12 cellular contexts compared by ENCODE assay signal in genomic region chr20:51428451-51429143, GRCh38.
DNase-seq lines count a peak whose midpoint lies in the region; TF ChIP-seq lines count a peak whose summit lies in the region.
"Had no signal": no experiment of that assay in that cellular context is flagged by ENCODE, and none has a peak within 500 bp of the region (broad histone marks: within the 10 kb centered on the region; RNA-seq: fewer than 3 reads in every experiment).

No MANE protein-coding gene starts in this region.

- H3K4me1 ChIP-seq in GM23248 (ENCODE audit: insufficient read depth) (no peaks in the 10 kb centered on the region), skeletal muscle satellite cell (ENCODE audit: control insufficient read depth, insufficient read depth, low read length) (peaks cover 7% of the 10 kb centered on the region), BE2C (no peaks in the 10 kb centered on the region)

- H3K4me3 Mint-ChIP-seq in activated T-helper 1 cell treated with anti-CD3 and anti-CD28 coated beads, Interleukin-12 subunit alpha, Interleukin-12 subunit beta, Interleukin-2, Interleukin-4 antibody, amounts not matched to agents 30 ng/mL and 10 ng/mL and 1 ng/mL, durations not matched to agents 14 hours and 24 hours and 36 hours = no peak overlapping the region
- H3K4me3 Mint-ChIP-seq: activated B cell treated with CpG ODN at 0.5 μM for 24 hours had no signal

- TF ChIP-seq CTCF in brain microvascular endothelial cell (IDR thresholded peaks at IDR 0.05; ENCODE audit: low read depth, low read length, missing control alignments) (no peak), BE2C (IDR thresholded peaks at IDR 0.05; ENCODE audit: low read depth, low read length) (no peak)

- H3K36me3 ChIP-seq in GM23248 (ENCODE audit: low read depth) = no peaks in the 10 kb centered on the region
- no peaks in the 10 kb centered on the region for H3K36me3 ChIP-seq in brain microvascular endothelial cell (replicated peaks)
- H3K36me3 ChIP-seq in skeletal muscle satellite cell (ENCODE audit: insufficient read depth, low read length) = no peaks in the 10 kb centered on the region
- H3K36me3 ChIP-seq in BE2C = no peaks in the 10 kb centered on the region

- DNase-seq in GM23248 (peak; percentile 48), brain microvascular endothelial cell (peak; percentile 44), iPS-NIHi7 (ENCODE audit: extremely low spot score) (peak; percentile 63), BE2C (no peak), DMS79 treated with DMSO at 0.1 percent for 48 hours (lab: John Stamatoyannopoulos, UW) (no peak), globus pallidus (ENCODE audit: low spot score) (no peak)
- DNase-seq in activated T-helper 1 cell treated with anti-CD3 and anti-CD28 coated beads, Interleukin-12 subunit alpha, Interleukin-12 subunit beta, Interleukin-2, Interleukin-4 antibody, amounts not matched to agents 30 ng/mL and 10 ng/mL and 1 ng/mL, durations not matched to agents 14 hours and 24 hours and 36 hours (ENCODE audit: low spot score) = no peak
- DNase-seq: activated B cell treated with CpG ODN at 0.5 μM for 24 hours, GOT3, NCI-H1092 treated with DMSO at 0.1 percent for 48 hours had no signal

- H3K9ac ChIP-seq in GM23248 (no peak overlapping the region), skeletal muscle satellite cell (ENCODE audit: low read depth, low read length) (no peak overlapping the region)

- no peaks in the 10 kb centered on the region for H4K20me1 ChIP-seq in GM23248 (ENCODE audit: insufficient read depth)

- no peaks in the 10 kb centered on the region for H3F3A ChIP-seq in GM23248 (ENCODE audit: insufficient read depth)

- peaks cover 83% of the 10 kb centered on the region for H3K4me1 Mint-ChIP-seq in activated T-helper 1 cell treated with anti-CD3 and anti-CD28 coated beads, Interleukin-12 subunit alpha, Interleukin-12 subunit beta, Interleukin-2, Interleukin-4 antibody, amounts not matched to agents 30 ng/mL and 10 ng/mL and 1 ng/mL, durations not matched to agents 14 hours and 24 hours and 36 hours (ENCODE audit: low read depth)

- H3K4me2 ChIP-seq in GM23248 (ENCODE audit: unreplicated experiment) = no peak overlapping the region
- peak overlapping the region; percentile 55 for H3K4me2 ChIP-seq in skeletal muscle satellite cell (ENCODE audit: low read length)

- no peaks in the 10 kb centered on the region for H3K9me2 ChIP-seq in GM23248 (ENCODE audit: insufficient read depth)

- H3K36me3 Mint-ChIP-seq in activated T-helper 1 cell treated with anti-CD3 and anti-CD28 coated beads, Interleukin-12 subunit alpha, Interleukin-12 subunit beta, Interleukin-2, Interleukin-4 antibody, amounts not matched to agents 30 ng/mL and 10 ng/mL and 1 ng/mL, durations not matched to agents 14 hours and 24 hours and 36 hours (ENCODE audit: low read depth) = peaks cover 69% of the 10 kb centered on the region

- no peak overlapping the region for H3K27ac Mint-ChIP-seq in activated T-helper 1 cell treated with anti-CD3 and anti-CD28 coated beads, Interleukin-12 subunit alpha, Interleukin-12 subunit beta, Interleukin-2, Interleukin-4 antibody, amounts not matched to agents 30 ng/mL and 10 ng/mL and 1 ng/mL, durations not matched to agents 14 hours and 24 hours and 36 hours
- H3K27ac Mint-ChIP-seq: activated B cell treated with CpG ODN at 0.5 μM for 24 hours had no signal

- in situ Hi-C loops in GM23248 (cut with MboI) (no loop called here), brain microvascular endothelial cell (cut with HindIII; ENCODE audit: low pct_ligation_motif_present, low sequenced_read_pairs) (no loop called here)

- WGBS in GM23248 (ENCODE audit: low coverage in 1 of 2, low lambda C conversion rate in 2 of 2, missing lambda C conversion rate in 2 of 2), 2 experiments = 45 to 51% methylated on average over 23 of the region's 23 CpGs

- H3K4me3 ChIP-seq in GM23248 (no peak overlapping the region), brain microvascular endothelial cell (ENCODE audit: low read depth, low read length) (no peak overlapping the region), skeletal muscle satellite cell (ENCODE audit: low read length) (no peak overlapping the region), BE2C (ENCODE audit: low read depth, low read length) (no peak overlapping the region)

- no peaks in the 10 kb centered on the region for H3K27me3 ChIP-seq in GM23248 (replicated peaks; ENCODE audit: insufficient read depth)
- H3K27me3 ChIP-seq in brain microvascular endothelial cell (replicated peaks) = no peaks in the 10 kb centered on the region
- peaks cover 35% of the 10 kb centered on the region for H3K27me3 ChIP-seq in skeletal muscle satellite cell (ENCODE audit: control insufficient read depth, insufficient read depth, low read length)
- H3K27me3 ChIP-seq in BE2C = peaks cover 24% of the 10 kb centered on the region

- H3K79me2 ChIP-seq in GM23248 (ENCODE audit: insufficient read depth) = no peaks in the 10 kb centered on the region

- H3K9me3 ChIP-seq in GM23248 (ENCODE audit: low read depth) (no peaks in the 10 kb centered on the region), skeletal muscle satellite cell (replicated peaks; ENCODE audit: low read length) (no peaks in the 10 kb centered on the region), BE2C (no peaks in the 10 kb centered on the region)

- no peak overlapping the region for H2AFZ ChIP-seq in GM23248

- no peaks in the 10 kb centered on the region for H3K27me3 Mint-ChIP-seq in activated T-helper 1 cell treated with anti-CD3 and anti-CD28 coated beads, Interleukin-12 subunit alpha, Interleukin-12 subunit beta, Interleukin-2, Interleukin-4 antibody, amounts not matched to agents 30 ng/mL and 10 ng/mL and 1 ng/mL, durations not matched to agents 14 hours and 24 hours and 36 hours (ENCODE audit: insufficient read depth)
- H3K27me3 Mint-ChIP-seq: activated B cell treated with CpG ODN at 0.5 μM for 24 hours had no signal

- intact Hi-C loops in activated T-helper 1 cell treated with anti-CD3 and anti-CD28 coated beads, Interleukin-12 subunit alpha, Interleukin-12 subunit beta, Interleukin-2, Interleukin-4 antibody, amounts not matched to agents 30 ng/mL and 10 ng/mL and 1 ng/mL, durations not matched to agents 14 hours and 24 hours and 36 hours (cut with micrococcal nuclease) = no loop called here

- H3K27ac ChIP-seq in GM23248 (no peak overlapping the region), brain microvascular endothelial cell (no peak overlapping the region)

- no peaks in the 10 kb centered on the region for H3K9me3 Mint-ChIP-seq in activated T-helper 1 cell treated with anti-CD3 and anti-CD28 coated beads, Interleukin-12 subunit alpha, Interleukin-12 subunit beta, Interleukin-2, Interleukin-4 antibody, amounts not matched to agents 30 ng/mL and 10 ng/mL and 1 ng/mL, durations not matched to agents 14 hours and 24 hours and 36 hours
- H3K9me3 Mint-ChIP-seq: activated B cell treated with CpG ODN at 0.5 μM for 24 hours; activated naive CD4-positive, alpha-beta T cell treated with anti-CD3 and anti-CD28 coated beads, Interleukin-2, amount 50 U/mL, for 72 hours had no signal

Comparison
In these comparisons a context has a peak if more than half of its experiments do, and no peak if none do; other contexts are left out.
1. DNase-seq: peak in GM23248 (single experiment), brain microvascular endothelial cell (single experiment) and iPS-NIHi7 (single experiment); none in BE2C (single experiment), DMS79 treated with DMSO at 0.1 percent for 48 hours (single experiment), activated T-helper 1 cell treated with anti-CD3 and anti-CD28 coated beads, Interleukin-12 subunit alpha, Interleukin-12 subunit beta, Interleukin-2, Interleukin-4 antibody, amounts not matched to agents 30 ng/mL and 10 ng/mL and 1 ng/mL, durations not matched to agents 14 hours and 24 hours and 36 hours (single experiment) and globus pallidus (single experiment).